ENCODE assay signal across 19 cellular contexts in genomic region chr5:12312343-12312742, GRCh38.
"Had no signal": no experiment of that assay in that cellular context is flagged by ENCODE, and none has a peak within 500 bp of the region (broad histone marks: within the 10 kb centered on the region; RNA-seq: fewer than 3 reads in every experiment).

No MANE protein-coding gene starts in this region.

- DNase-seq: colonic mucosa; cortex of kidney; dermis blood vessel endothelial cell; dorsolateral prefrontal cortex; effector CD4-positive, alpha-beta T cell; effector CD8-positive, alpha-beta T cell; effector memory CD4-positive, alpha-beta T cell; effector memory CD8-positive, alpha-beta T cell; endodermal cell; erythroblast; esophagus squamous epithelium; foreskin fibroblast; foreskin keratinocyte; foreskin melanocyte; gastrocnemius medialis; glutamatergic neuron; head of caudate nucleus; heart left ventricle; heart right ventricle had no signal
